Comparison of ENCODE assay signal across 13 cellular contexts in genomic region chr5:132444841-132445639, GRCh38. TPM values are rescaled to one million over a fixed set of nuclear protein-coding genes. Genes with fewer than 3 reads are reported as not detected.
DNase-seq lines count a peak whose midpoint lies in the region; ATAC-seq and TF ChIP-seq lines count a peak whose summit lies in the region.
"Had no signal": no experiment of that assay in that cellular context is flagged by ENCODE, and none has a peak within 500 bp of the region (broad histone marks: within the 10 kb centered on the region; RNA-seq: fewer than 3 reads in every experiment).

No MANE protein-coding gene starts in this region.

- no peak overlapping the region; the same call in 2 of the 3 replicates for H2BK15ac ChIP-seq in IMR-90 (ENCODE audit: low read depth, low read length)

- H3K27me3 Mint-ChIP-seq in CD4-positive, CD25-positive, alpha-beta regulatory T cell = no peaks in the 10 kb centered on the region

- H4K5ac ChIP-seq in IMR-90 (ENCODE audit: low read depth, low read length) = no peak overlapping the region

- peaks cover 16% of the 10 kb centered on the region for H3K9me1 ChIP-seq in IMR-90 (ENCODE audit: insufficient read depth, low read length)

- in situ Hi-C loops in IMR-90 (cut with MboI; ENCODE audit: low sequenced_read_pairs) = no loop called here

- H2AFZ ChIP-seq in IMR-90 (replicated peaks; ENCODE audit: low read length, poor library complexity) = no peak overlapping the region
- H2AFZ ChIP-seq in trophoblast cell (ENCODE audit: insufficient read depth, low read length, poor library complexity) = no peak overlapping the region

- no TSS peak for BruUV-seq in IMR-90 (replicated peaks; lab: Mats Ljungman, UMichigan)

- H3K36me3 Mint-ChIP-seq in CD4-positive, CD25-positive, alpha-beta regulatory T cell = peaks cover 34% of the 10 kb centered on the region

- no peaks in the 10 kb centered on the region for H3K79me2 ChIP-seq in trophoblast cell (ENCODE audit: control insufficient read depth, insufficient read depth, low read length, poor library complexity)

- TF ChIP-seq RAD21 in IMR-90 (IDR thresholded peaks at IDR 0.05; ENCODE audit: low read length) = no peak

- CTCF ChIA-PET in IMR-90 (lab: Yijun Ruan, JAX) = no interaction called here

- no peaks in the 10 kb centered on the region for H3K9me3 Mint-ChIP-seq in CD4-positive, CD25-positive, alpha-beta regulatory T cell

- H3K4me3 Mint-ChIP-seq in CD4-positive, CD25-positive, alpha-beta regulatory T cell = peak overlapping the region in 1 of 4 donors; percentile 22

- no peaks in the 10 kb centered on the region for H3K9me3 ChIP-seq in CD4-positive, CD25-positive, alpha-beta regulatory T cell (ENCODE audit: control insufficient read depth in 2 of 2, low read length in 2 of 2)
- H3K9me3 ChIP-seq in IMR-90 (ENCODE audit: control insufficient read depth, insufficient read depth, low read length) (no peaks in the 10 kb centered on the region), trophoblast cell (ENCODE audit: insufficient read depth, low read depth, low read length) (peaks cover 1% of the 10 kb centered on the region)

- H3K79me1 ChIP-seq in IMR-90 (ENCODE audit: low read depth in 1 of 2, low read length in 2 of 2) (peaks cover 18 to 35% of the 10 kb centered on the region in 2 experiments; a peak in 3 of 4 replicates), trophoblast cell (ENCODE audit: low read length) (peaks cover 12% of the 10 kb centered on the region)

- H2AK5ac ChIP-seq in IMR-90 (ENCODE audit: low read depth, low read length) (0 out of 2 replicates have a peak overlapping the region, but pooled peaks have one; percentile 16), trophoblast cell (ENCODE audit: low read length) (no peak overlapping the region)

- H2BK120ac ChIP-seq in IMR-90 (ENCODE audit: low read depth, low read length) (no peak overlapping the region), trophoblast cell (ENCODE audit: insufficient read depth, low read length, poor library complexity) (no peak overlapping the region)

- H2BK20ac ChIP-seq in IMR-90 (ENCODE audit: low read depth, low read length) = no peak overlapping the region

- dilution Hi-C loops in IMR-90 (cut with HindIII; ENCODE audit: low sequenced_read_pairs, unreplicated experiment) = no loop called here

- no peak overlapping the region for H3K14ac ChIP-seq in IMR-90 (replicated peaks; ENCODE audit: low read depth, low read length)
- no peak overlapping the region for H3K14ac ChIP-seq in trophoblast cell (ENCODE audit: low read length)

- intact Hi-C loops in IMR-90 (cut with micrococcal nuclease) = no loop called here

- ATAC-seq in CD4-positive, CD25-positive, alpha-beta regulatory T cell (ENCODE audit: low read depth in 2 of 2) = no peak
- ATAC-seq in IMR-90 (ENCODE audit: low read depth) (no peak), HG03457 (IDR thresholded peaks at IDR 0.05; ENCODE audit: unreplicated experiment) (no peak)

- POLR2A ChIA-PET in IMR-90 (lab: Charles Lee; ENCODE audit: unreplicated experiment) = no interaction called here

- no peak overlapping the region for H4K12ac ChIP-seq in trophoblast cell (ENCODE audit: low read depth, low read length)

- H2BK12ac ChIP-seq in trophoblast cell (ENCODE audit: low read length) = no peak overlapping the region

- peaks cover 38% of the 10 kb centered on the region for H3K4me1 ChIP-seq in CD4-positive, CD25-positive, alpha-beta regulatory T cell (ENCODE audit: control insufficient read depth, insufficient read depth, low read length, poor library complexity, severe bottlenecking)
- H3K4me1 ChIP-seq in IMR-90 (ENCODE audit: control insufficient read depth, insufficient read depth, low read length) (peaks cover 5% of the 10 kb centered on the region; the same call in 1 of the 2 replicates), trophoblast cell (ENCODE audit: control insufficient read depth in 1 of 2, insufficient read depth in 2 of 2, low read length in 2 of 2) (peaks cover 17 to 20% of the 10 kb centered on the region in 2 experiments)

- H3K4ac ChIP-seq in IMR-90 (ENCODE audit: low read depth, low read length) (no peak overlapping the region; the same call in 1 of the 2 replicates), trophoblast cell (ENCODE audit: low read depth, low read length) (no peak overlapping the region)

- H3K56ac ChIP-seq in IMR-90 (ENCODE audit: extremely low read depth, insufficient read depth, low read length) = no peak overlapping the region

- H4K20me1 ChIP-seq in IMR-90 (ENCODE audit: insufficient read depth, low read length) = no peaks in the 10 kb centered on the region

- H3K9ac ChIP-seq in IMR-90 (ENCODE audit: low read depth, low read length) (no peak overlapping the region), trophoblast cell (ENCODE audit: low read length) (no peak overlapping the region)

- H2BK5ac ChIP-seq in IMR-90 (ENCODE audit: low read depth, low read length, poor library complexity, severe bottlenecking) (no peak overlapping the region), trophoblast cell (ENCODE audit: low read depth, low read length, poor library complexity) (peak overlapping the region; percentile 38)

- peaks cover 23% of the 10 kb centered on the region for H3K36me3 ChIP-seq in CD4-positive, CD25-positive, alpha-beta regulatory T cell (ENCODE audit: control insufficient read depth, insufficient read depth, low read length)
- H3K36me3 ChIP-seq in IMR-90 (ENCODE audit: control insufficient read depth, insufficient read depth, low read length) (no peaks in the 10 kb centered on the region), trophoblast cell (ENCODE audit: control insufficient read depth in 1 of 2, insufficient read depth in 2 of 2, low read length in 2 of 2) (no peaks in the 10 kb centered on the region)

- no peak overlapping the region for H3K23ac ChIP-seq in IMR-90 (ENCODE audit: low read depth, low read length)
- H3K23ac ChIP-seq in trophoblast cell (ENCODE audit: low read length) = no peak overlapping the region

- H3K27ac Mint-ChIP-seq in CD4-positive, CD25-positive, alpha-beta regulatory T cell = peak overlapping the region; percentile 20 to 78 (median 54)

- no peak overlapping the region for H4K8ac ChIP-seq in IMR-90 (ENCODE audit: low read depth in 2 of 2, low read length in 2 of 2)
- no peak overlapping the region for H4K8ac ChIP-seq in trophoblast cell (ENCODE audit: low read depth, low read length)

- no peak for TF ChIP-seq POLR2A in IMR-90 (IDR thresholded peaks at IDR 0.05; ENCODE audit: low read depth, low read length)

- H3K4me2 ChIP-seq in IMR-90 (ENCODE audit: low read depth, low read length) = no peak overlapping the region
- H3K4me2 ChIP-seq in trophoblast cell (ENCODE audit: low read length) = peak overlapping the region; percentile 42

- no CpG with 5 or more reads among the region's 5 CpGs for whole genome bisulfite sequencing in IMR-90 (ENCODE audit: extremely low coverage in 2 of 2, insufficient read length in 1 of 2), 2 experiments
- no CpG with 5 or more reads among the region's 5 CpGs for WGBS in trophoblast cell (ENCODE audit: extremely low coverage, insufficient coverage, insufficient read length)

- no peak overlapping the region for H3K4me3 ChIP-seq in CD4-positive, CD25-positive, alpha-beta regulatory T cell (ENCODE audit: low read depth, low read length)
- H3K4me3 ChIP-seq in IMR-90 (ENCODE audit: insufficient read depth, low read depth, low read length) (no peak overlapping the region), trophoblast cell (ENCODE audit: low read depth, low read length) (no peak overlapping the region)

- no peaks in the 10 kb centered on the region for H3K27me3 ChIP-seq in CD4-positive, CD25-positive, alpha-beta regulatory T cell (ENCODE audit: control insufficient read depth, insufficient read depth, low read length)
- H3K27me3 ChIP-seq in IMR-90 (ENCODE audit: control insufficient read depth, insufficient read depth, low read length) (no peaks in the 10 kb centered on the region), trophoblast cell (ENCODE audit: insufficient read depth, low read length) (no peaks in the 10 kb centered on the region)

- no peak for DNase-seq in CD4-positive, CD25-positive, alpha-beta regulatory T cell
- DNase-seq in IMR-90 = no peak
- no peak for DNase-seq in epithelial cell of prostate (ENCODE audit: low read depth, low spot score)
- DNase-seq in trophoblast cell = peak; percentile 92 to 93
- no peak for DNase-seq in iPS-NIHi11 (ENCODE audit: low spot score)
- DNase-seq in NCI-H345 (lab: John Stamatoyannopoulos, UW) = no peak
- DNase-seq in NCI-H2171 treated with DMSO at 0.1 percent for 48 hours (lab: John Stamatoyannopoulos, UW) = no peak
- DNase-seq: activated CD4-positive, alpha-beta T cell treated with anti-CD3 and anti-CD28 coated beads, Interleukin-2, amount 50 U/mL, for 4 hours; effector CD4-positive, alpha-beta T cell; hippocampal formation; NCI-H1417; small intestine had no signal

- no peak overlapping the region for H2AK9ac ChIP-seq in IMR-90 (replicated peaks; ENCODE audit: low read depth, low read length, poor library complexity)

- H3K4me1 Mint-ChIP-seq in CD4-positive, CD25-positive, alpha-beta regulatory T cell = peaks cover 15 to 85% (median 62%) of the 10 kb centered on the region in 4 donors

- H3K18ac ChIP-seq in IMR-90 (ENCODE audit: low read depth, low read length) (no peak overlapping the region), trophoblast cell (ENCODE audit: low read length) (no peak overlapping the region)

- TF ChIP-seq CTCF in IMR-90 (conservative IDR thresholded peaks at IDR 0.05; ENCODE audit: low read depth, low read length) = no peak

- H4K91ac ChIP-seq in IMR-90 (ENCODE audit: insufficient read depth, low read depth, low read length) (0 out of 2 replicates have a peak overlapping the region, but pooled peaks have one; percentile 56), trophoblast cell (ENCODE audit: low read depth, low read length) (no peak overlapping the region)

- H3K27ac ChIP-seq in CD4-positive, CD25-positive, alpha-beta regulatory T cell (ENCODE audit: insufficient read depth, low read length, poor library complexity, severe bottlenecking) = no peak overlapping the region
- H3K27ac ChIP-seq in IMR-90 (ENCODE audit: insufficient read depth, low read length) (no peak overlapping the region), epithelial cell of prostate (peak overlapping the region; percentile 88), trophoblast cell (ENCODE audit: low read depth, low read length) (peak overlapping the region; percentile 68)

TF ChIP-seq in IMR-90, 13 proteins besides CTCF, POLR2A, EP300 and RAD21 (continues in another document):
- no peak for TF ChIP-seq CEBPB (IDR thresholded peaks at IDR 0.05; ENCODE audit: low read depth, low read length)

RNA-seq across cellular contexts. Expression of gene IRF1, which starts 45.5 kb away (rescaled TPM):
- 924 TPM for total RNA-seq in CD4-positive, CD25-positive, alpha-beta regulatory T cell
- polyA plus RNA-seq in CD4-positive, CD25-positive, alpha-beta regulatory T cell = 100 to 1,000 TPM; 160 to 202 (median 190) TPM
- total RNA-seq in IMR-90 (2012; rRNA removed) = 6.9 and 11.1 TPM in 2 replicates
- 16.5 and 18.9 TPM in 2 replicates for polyA plus RNA-seq in IMR-90 (2012; rRNA removed)
- polyA plus RNA-seq in IMR-90 (2012; cell fraction: cytosol; rRNA removed) = 13.2 and 15.9 TPM in 2 replicates
- 25.7 and 30.6 TPM in 2 replicates for polyA plus RNA-seq in IMR-90 (2012; cell fraction: nucleus; rRNA removed; ENCODE audit: low replicate concordance)
- 2.7 and 3.3 TPM in 2 replicates for polyA plus RNA-seq in trophoblast cell (2013)

Comparison
In these comparisons a context has a peak if more than half of its experiments do, and no peak if none do; other contexts are left out.
1. DNase-seq: peak in trophoblast cell (2 of 2); none in CD4-positive, CD25-positive, alpha-beta regulatory T cell (0 of 3), IMR-90 (single experiment), epithelial cell of prostate (single experiment), iPS-NIHi11 (single experiment), NCI-H345 (single experiment) and NCI-H2171 treated with DMSO at 0.1 percent for 48 hours (single experiment).
2. H3K27ac ChIP-seq: peak in epithelial cell of prostate (single experiment) and trophoblast cell (single experiment); none in CD4-positive, CD25-positive, alpha-beta regulatory T cell (single experiment) and IMR-90 (single experiment).
3. RNA of gene IRF1, which starts 45.5 kb away (total RNA-seq): 924 TPM in CD4-positive, CD25-positive, alpha-beta regulatory T cell (single experiment); 6.9 to 11.1 TPM in IMR-90; every median in the first group is over 10 times any median in the second.